In genomic region chr6:138593100-138593877, GRCh38 we compare ENCODE assay signal across 8 cellular contexts.
DNase-seq lines count a peak whose midpoint lies in the region; ATAC-seq, FAIRE-seq and TF ChIP-seq lines count a peak whose summit lies in the region.

No MANE protein-coding gene starts in this region.

- no peak overlapping the region; the same call in 1 of the 2 replicates for H3K9ac ChIP-seq in SK-N-SH
- peak overlapping the region; percentile 75 for H3K9ac ChIP-seq in mammary epithelial cell (ENCODE audit: insufficient read depth, low read length)
- peak overlapping the region; percentile 68 for H3K9ac ChIP-seq in HepG2 (ENCODE audit: insufficient read depth, low read depth, low read length)

- POLR2A ChIA-PET in BJ (lab: Charles Lee), result no interaction called here
- POLR2A ChIA-PET in SK-N-SH (lab: Yijun Ruan, JAX), result no interaction called here
- POLR2A ChIA-PET in HepG2 (lab: Yijun Ruan, JAX), result interaction anchor here (0.8 to 1.9 kb wide), 7 partner anchors 10 to 180 kb away, joined by 3 to 17 read pairs (median 3); partner anchors contain the start of gene CCDC28A

- H3K4me2 ChIP-seq in SK-N-SH (peak overlapping the region; percentile 68; the same call in 1 of the 2 replicates), mammary epithelial cell (ENCODE audit: insufficient read depth, low read depth, low read length) (peak overlapping the region; percentile 67), HepG2 (ENCODE audit: low read depth, low read length) (peak overlapping the region; percentile 88)

- TF ChIP-seq RAD21 in SK-N-SH (IDR thresholded peaks at IDR 0.05; ENCODE audit: low read length) (no peak), HepG2 (CRISPR knock-in tag; IDR thresholded peaks at IDR 0.05) (0 out of 2 replicates have a peak, but pooled peaks have one; percentile 11)

- H3K9me3 ChIP-seq in SK-N-SH, result no peaks in the 10 kb centered on the region
- H3K9me3 ChIP-seq in mammary epithelial cell (replicated peaks; ENCODE audit: insufficient read depth, low read length), result no peaks in the 10 kb centered on the region
- H3K9me3 ChIP-seq in HepG2 (ENCODE audit: low read length), result no peaks in the 10 kb centered on the region

- 3% methylated on average over 12 of the region's 12 CpGs for WGBS in SK-N-SH (ENCODE audit: low lambda C conversion rate)
- WGBS in mammary epithelial cell (ENCODE audit: low coverage, missing lambda C conversion rate), result 36% methylated on average over 12 of the region's 12 CpGs
- 2% methylated on average over 12 of the region's 12 CpGs for WGBS in HepG2 (ENCODE audit: low lambda C conversion rate)

- H3K79me2 ChIP-seq in SK-N-SH (ENCODE audit: insufficient read depth), result no peaks in the 10 kb centered on the region
- peaks cover 92% of the 10 kb centered on the region for H3K79me2 ChIP-seq in mammary epithelial cell (ENCODE audit: insufficient read depth, low read length)
- H3K79me2 ChIP-seq in HepG2 (ENCODE audit: insufficient read depth, low read length), result no peaks in the 10 kb centered on the region

- TF ChIP-seq CTCF in BJ (IDR thresholded peaks at IDR 0.05; ENCODE audit: insufficient read depth, low read depth, low read length) (no peak), SK-N-SH (IDR thresholded peaks at IDR 0.05) (no peak), mammary epithelial cell (conservative IDR thresholded peaks at IDR 0.05 in 1 of 2, IDR thresholded peaks at IDR 0.05 in 1 of 2; ENCODE audit: extremely low read depth in 1 of 2, insufficient read depth in 1 of 2, low read depth in 1 of 2, low read length in 2 of 2) (no peak), HepG2 (CRISPR knock-in tag; IDR thresholded peaks at IDR 0.05) (peak; percentile 25; the same call in 1 of the 2 replicates)

- CTCF ChIA-PET in BJ (lab: Yijun Ruan, JAX), result interaction anchor here (0.7 to 5.2 kb wide), 9 partner anchors 17 to 737 kb away, joined by 3 to 99 read pairs (median 3); no protein-coding TSS in a partner anchor
- CTCF ChIA-PET in SK-N-SH (lab: Yijun Ruan, JAX), result interaction anchor here (1.2 to 6.2 kb wide), 4 partner anchors 73 to 477 kb away, joined by 3 to 68 read pairs (median 8); no protein-coding TSS in a partner anchor
- CTCF ChIA-PET in mammary epithelial cell (lab: Charles Lee; ENCODE audit: low non-redundant PET), result interaction anchor here (0.6 kb wide), 1 partner anchor 46 kb away, joined by 4 read pairs; no protein-coding TSS in a partner anchor
- CTCF ChIA-PET in HepG2 (lab: Yijun Ruan, JAX; ENCODE audit: low intra/inter-chr PET ratio, low total read pairs), result no interaction called here

- dilution Hi-C loops in mammary epithelial cell (cut with HindIII; ENCODE audit: low sequenced_read_pairs), result loop anchor here (5.0 kb wide), 1 partner anchor 159 kb away; no protein-coding TSS in a partner anchor

- BruUV-seq in mammary epithelial cell (replicated peaks; lab: Mats Ljungman, UMichigan) (TSS peak; percentile 60), HepG2 (replicated peaks; lab: Mats Ljungman, UMichigan) (no TSS peak)

- H3K36me3 ChIP-seq in BJ (ENCODE audit: control insufficient read depth, insufficient read depth, low read length) (no peaks in the 10 kb centered on the region), SK-N-SH (replicated peaks in 1 of 2; ENCODE audit: control insufficient read depth in 1 of 2, insufficient read depth in 2 of 2, low read length in 1 of 2) (no peaks in the 10 kb centered on the region), mammary epithelial cell (ENCODE audit: insufficient read depth, low read length) (no peaks in the 10 kb centered on the region), HepG2 (replicated peaks in 1 of 2; ENCODE audit: control insufficient read depth in 1 of 2, insufficient read depth in 2 of 2, low read length in 2 of 2) (no peaks in the 10 kb centered on the region)

- H3F3A ChIP-seq in SK-N-SH (replicated peaks; ENCODE audit: insufficient read depth), result peaks cover 13% of the 10 kb centered on the region

- H3K27me3 ChIP-seq in BJ (ENCODE audit: control insufficient read depth, insufficient read depth, low read length) (no peaks in the 10 kb centered on the region), SK-N-SH (ENCODE audit: insufficient read depth) (no peaks in the 10 kb centered on the region), mammary epithelial cell (ENCODE audit: insufficient read depth, low read length) (no peaks in the 10 kb centered on the region), HepG2 (ENCODE audit: control insufficient read depth in 1 of 2, insufficient read depth in 2 of 2, low read length in 2 of 2) (no peaks in the 10 kb centered on the region)

- ATAC-seq in GM19395 (IDR thresholded peaks at IDR 0.05; ENCODE audit: unreplicated experiment) (peak; percentile 75), HG03354 (IDR thresholded peaks at IDR 0.05; ENCODE audit: poor library complexity, severe bottlenecking, unreplicated experiment) (peak; percentile 77), HepG2 (peak; percentile 85)

- H3K4me3 ChIP-seq in BJ (ENCODE audit: low read depth, low read length) (peak overlapping the region; percentile 14), SK-N-SH (ENCODE audit: low read depth in 2 of 2, low read length in 1 of 2) (no peak overlapping the region), mammary epithelial cell (replicated peaks in 1 of 3; ENCODE audit: insufficient read depth in 1 of 3, low read depth in 2 of 3, low read length in 3 of 3) (peak overlapping the region; percentile 10 to 27 (median 18)), HepG2 (replicated peaks in 1 of 3; ENCODE audit: insufficient read depth in 1 of 3, low read depth in 2 of 3, low read length in 3 of 3) (peak overlapping the region; percentile 37 to 64 (median 45))

- H2AFZ ChIP-seq in SK-N-SH (ENCODE audit: low read depth), result peak overlapping the region; percentile 92
- H2AFZ ChIP-seq in mammary epithelial cell (ENCODE audit: low read depth, low read length), result peak overlapping the region; percentile 29
- peak overlapping the region; percentile 78 for H2AFZ ChIP-seq in HepG2 (ENCODE audit: low read length)

- H3K27ac ChIP-seq in SK-N-SH (ENCODE audit: low read depth in 2 of 2, low read length in 1 of 2), result peak overlapping the region in 1 of 2 experiments; percentile 83; a peak in 2 of 4 replicates
- H3K27ac ChIP-seq in mammary epithelial cell (ENCODE audit: insufficient read depth, low read depth, low read length), result peak overlapping the region; percentile 86
- peak overlapping the region; percentile 78 for H3K27ac ChIP-seq in HepG2 (ENCODE audit: extremely low read length, insufficient read depth, low read length)

- in situ Hi-C loops in mammary epithelial cell (cut with MboI; ENCODE audit: low sequenced_read_pairs in 2 of 2) (loop anchor here (10.0 kb wide), 2 partner anchors 102 to 182 kb away; partner anchors contain the start of gene CCDC28A (in 1 of the 2)), HepG2 (cut with HindIII; ENCODE audit: extremely low pct_ligation_motif_present, low pct_unique_long_range_greater_than_20kb) (loop anchor here (5.0 to 25.0 kb wide), 5 partner anchors 161 to 769 kb away; partner anchors contain the start of gene CITED2)

- TF ChIP-seq EP300 in SK-N-SH (IDR thresholded peaks at IDR 0.05; ENCODE audit: borderline replicate concordance in 1 of 2, low read depth in 1 of 2, low read length in 1 of 2) (no peak), HepG2 (IDR thresholded peaks at IDR 0.05; ENCODE audit: low read depth in 2 of 2, low read length in 2 of 2) (peak in 1 of 2 experiments; percentile 9; a peak in 2 of 4 replicates), HepG2 (CRISPR knock-in tag; IDR thresholded peaks at IDR 0.05; ENCODE audit: borderline replicate concordance) (peak; percentile 50; the same call in 1 of the 2 replicates)

- TF ChIP-seq POLR2A in HepG2 (IDR thresholded peaks at IDR 0.05; ENCODE audit: insufficient read depth in 1 of 2, low read depth in 2 of 2, low read length in 2 of 2), result peak; percentile 72 to 74

- H3K9me2 ChIP-seq in SK-N-SH, result no peaks in the 10 kb centered on the region

- peaks cover 0 to 11% of the 10 kb centered on the region in 2 experiments; a peak in 1 of 4 replicates for H3K4me1 ChIP-seq in SK-N-SH (ENCODE audit: control insufficient read depth in 1 of 2, insufficient read depth in 2 of 2, low read depth in 1 of 2, low read length in 1 of 2)
- peaks cover 24% of the 10 kb centered on the region for H3K4me1 ChIP-seq in mammary epithelial cell (ENCODE audit: insufficient read depth, low read length)
- peaks cover 73% of the 10 kb centered on the region for H3K4me1 ChIP-seq in HepG2 (ENCODE audit: insufficient read depth, low read length)

- peak; percentile 93 for DNase-seq in BJ (ENCODE audit: low read depth)
- DNase-seq in SK-N-SH, result no peak
- DNase-seq in mammary epithelial cell, result peak; percentile 93
- peak; percentile 92 for DNase-seq in HepG2 (ENCODE audit: low spot score)
- peak; percentile 11 to 28 for DNase-seq in stimulated activated CD8-positive, alpha-beta memory T cell treated with anti-CD3 and anti-CD28 coated beads, Interleukin-15, amount 100 ng/mL, for 48 hours (ENCODE audit: low read depth in 2 of 2)
- DNase-seq in NCI-H82 (lab: John Stamatoyannopoulos, UW), result no peak

- no peaks in the 10 kb centered on the region for H4K20me1 ChIP-seq in SK-N-SH (ENCODE audit: insufficient read depth)
- H4K20me1 ChIP-seq in mammary epithelial cell (ENCODE audit: insufficient read depth, low read length), result no peaks in the 10 kb centered on the region
- H4K20me1 ChIP-seq in HepG2 (ENCODE audit: insufficient read depth, low read length), result no peaks in the 10 kb centered on the region

- FAIRE-seq in HepG2 (lab: Jason Lieb, UNC), result peak; percentile 80

- intact Hi-C loops in mammary epithelial cell (cut with micrococcal nuclease) (loop anchor here (5.0 kb wide), 2 partner anchors 71 to 86 kb away; no protein-coding TSS in a partner anchor), HepG2 (cut with micrococcal nuclease; ENCODE audit: unreplicated experiment) (loop anchor here (1.0 to 5.0 kb wide), 4 partner anchors 17 to 772 kb away; no protein-coding TSS in a partner anchor)

TF ChIP-seq in SK-N-SH, 30 proteins besides CTCF, POLR2A, EP300 and RAD21 (continues in another document):
- no peak for TF ChIP-seq USF2 (IDR thresholded peaks at IDR 0.05; ENCODE audit: borderline replicate concordance, low read depth, low read length)

TF ChIP-seq in HepG2, 621 proteins besides CTCF, POLR2A, EP300 and RAD21 (continues in another document):
- TF ChIP-seq ZSCAN31 (CRISPR knock-in tag; IDR thresholded peaks at IDR 0.05; ENCODE audit: low read depth), result 0 out of 2 replicates have a peak, but pooled peaks have one; percentile 47
- 0 out of 2 replicates have a peak, but pooled peaks have one; percentile 44 for TF ChIP-seq KDM6A (CRISPR knock-in tag; IDR thresholded peaks at IDR 0.05; ENCODE audit: low read depth)
- peak; percentile 71; the same call in 1 of the 2 replicates for TF ChIP-seq KMT2B (CRISPR knock-in tag; IDR thresholded peaks at IDR 0.05)

Comparison
In these comparisons a context has a peak if more than half of its experiments do, and no peak if none do; other contexts are left out.
1. DNase-seq: peak in BJ (single experiment), mammary epithelial cell (single experiment), HepG2 (single experiment) and stimulated activated CD8-positive, alpha-beta memory T cell treated with anti-CD3 and anti-CD28 coated beads, Interleukin-15, amount 100 ng/mL, for 48 hours (2 of 2); none in SK-N-SH (single experiment) and NCI-H82 (single experiment).
2. H3K4me3 ChIP-seq: peak in BJ (single experiment), mammary epithelial cell (3 of 3) and HepG2 (3 of 3); none in SK-N-SH (0 of 2).
3. H2AFZ ChIP-seq: peak in every context shown above with its lines; median percentile 92 in SK-N-SH; 78 in HepG2; 29 in mammary epithelial cell.
4. Peak in every context shown above with its lines, with median percentiles within 50 percentile points of each other: ATAC-seq and H3K4me2 ChIP-seq.